ENCODE assay signal across 8 cellular contexts in genomic region chr9:92664394-92665152, GRCh38.
A peak's percentile ranks its signal among the peaks of the same experiment; 100 is the strongest.
DNase-seq lines count a peak whose midpoint lies in the region; ATAC-seq lines count a peak whose summit lies in the region.

No MANE protein-coding gene starts in this region.

- no peaks in the 10 kb centered on the region for H3K9me3 ChIP-seq in BLaER1

- H3K4me3 ChIP-seq in BLaER1: no peak overlapping the region

- DNase-seq in activated CD4-positive, alpha-beta T cell treated with anti-CD3 and anti-CD28 coated beads, Interleukin-2, amount 50 U/mL, for 1 hour: peak; percentile 5
- peak; percentile 43 for DNase-seq in kidney tubule cell (ENCODE audit: low spot score)
- DNase-seq in NCI-H69 (lab: John Stamatoyannopoulos, UW): no peak

- H3K27ac ChIP-seq in BLaER1: peak overlapping the region; percentile 25; the same call in 1 of the 2 replicates

- peaks cover 53% of the 10 kb centered on the region for H3K36me3 ChIP-seq in BLaER1

- H3K4me1 ChIP-seq in BLaER1: peaks cover 70% of the 10 kb centered on the region

- no peaks in the 10 kb centered on the region for H3K27me3 ChIP-seq in BLaER1

- peaks cover 84% of the 10 kb centered on the region for H4K20me1 ChIP-seq in BLaER1

- ATAC-seq in GM19351 (IDR thresholded peaks at IDR 0.05; ENCODE audit: unreplicated experiment): peak; percentile 52
- no peak for ATAC-seq in HG03342 (IDR thresholded peaks at IDR 0.05; ENCODE audit: unreplicated experiment)
- ATAC-seq in GM21737 (IDR thresholded peaks at IDR 0.05; ENCODE audit: unreplicated experiment): no peak
- no peak for ATAC-seq in HG02588 (IDR thresholded peaks at IDR 0.05; ENCODE audit: unreplicated experiment)

- peak overlapping the region; percentile 43 for H3K4me2 ChIP-seq in BLaER1

- H3K9ac ChIP-seq in BLaER1: peak overlapping the region; percentile 8; the same call in 1 of the 2 replicates
